ENCODE assay signal across 8 cellular contexts in genomic region chrX:154444001-154444754, GRCh38. TPM values are rescaled to one million over a fixed set of nuclear protein-coding genes. Genes with fewer than 3 reads are reported as not detected.
DNase-seq lines count a peak whose midpoint lies in the region; ATAC-seq and TF ChIP-seq lines count a peak whose summit lies in the region.

FAM50A (plus strand) TSS chrX:154444141; CDS start chrX:154444236, 95 bp downstream.

- H3K36me3 Mint-ChIP-seq in activated CD4-positive, alpha-beta T cell treated with anti-CD3 and anti-CD28 coated beads, Interleukin-2, amount 10 ng/mL, durations not matched to agents 7 days and 5 days (ENCODE audit: low read depth), result peaks cover 11% of the 10 kb centered on the region

- WGBS in right lobe of liver (ENCODE audit: insufficient coverage, low coverage, low lambda C conversion rate, missing lambda C conversion rate), result 40% methylated on average over 1 of the region's 92 CpGs

- peak within 1 kb of the TSS; percentile 54 to 64 (median 60) for H3K4me3 ChIP-seq in right lobe of liver

- no peaks in the 10 kb centered on the region for H3K9me3 Mint-ChIP-seq in activated CD4-positive, alpha-beta T cell treated with anti-CD3 and anti-CD28 coated beads, Interleukin-2, amount 10 ng/mL, durations not matched to agents 7 days and 5 days

- peak within 1 kb of the TSS; percentile 53 to 66 (median 54) for H3K27ac ChIP-seq in right lobe of liver

- no peaks in the 10 kb centered on the region for H3K27me3 Mint-ChIP-seq in activated CD4-positive, alpha-beta T cell treated with anti-CD3 and anti-CD28 coated beads, Interleukin-2, amount 10 ng/mL, durations not matched to agents 7 days and 5 days

- H3K4me1 ChIP-seq in right lobe of liver, result peaks cover 0 to 4% (median 0%) of the 10 kb centered on the region in 4 donors

- DNase-seq in NCI-H2029 (lab: John Stamatoyannopoulos, UW) (peak; percentile 36), NCI-H2029 treated with DMSO at 0.1 percent for 48 hours (lab: John Stamatoyannopoulos, UW) (no peak), NCI-H2171 treated with DMSO at 0.1 percent for 48 hours (lab: John Stamatoyannopoulos, UW) (peak; percentile 21), dermis microvascular lymphatic vessel endothelial cell (ENCODE audit: low read depth in 2 of 2) (peak in 1 of 2 donors; percentile 73), right lobe of liver (peak; percentile 82 to 83 (median 82))
- peak; percentile 66 for DNase-seq in activated CD4-positive, alpha-beta T cell treated with anti-CD3 and anti-CD28 coated beads, Interleukin-2, amount 10 ng/mL, durations not matched to agents 7 days and 5 days
- DNase-seq in stimulated activated CD4-positive, alpha-beta T cell treated with anti-CD3 and anti-CD28 coated beads, Interleukin-4, amount 100 ng/mL, for 4 hours, result peak; percentile 54 to 74

- peaks cover 22% of the 10 kb centered on the region for H3K4me1 Mint-ChIP-seq in activated CD4-positive, alpha-beta T cell treated with anti-CD3 and anti-CD28 coated beads, Interleukin-2, amount 10 ng/mL, durations not matched to agents 7 days and 5 days

- ATAC-seq in HG02840 (IDR thresholded peaks at IDR 0.05; ENCODE audit: low FRiP score, unreplicated experiment) (peak; percentile 55), right lobe of liver (peak; percentile 76 to 89 (median 84))

- no peaks in the 10 kb centered on the region for H3K27me3 ChIP-seq in right lobe of liver

- TF ChIP-seq CTCF in right lobe of liver (IDR thresholded peaks at IDR 0.05), result peak in 1 of 4 donors; percentile 5

- POLR2A ChIA-PET in activated CD4-positive, alpha-beta T cell treated with anti-CD3 and anti-CD28 coated beads, Interleukin-2, amount 10 ng/mL, durations not matched to agents 7 days and 5 days (lab: Charles Lee), result no interaction called here

- H3K9me3 ChIP-seq in right lobe of liver, result no peaks in the 10 kb centered on the region

- peak within 1 kb of the TSS; percentile 70 for H3K4me3 Mint-ChIP-seq in activated CD4-positive, alpha-beta T cell treated with anti-CD3 and anti-CD28 coated beads, Interleukin-2, amount 10 ng/mL, durations not matched to agents 7 days and 5 days

- intact Hi-C loops in right lobe of liver (cut with DNase I), result no loop called here

- CTCF ChIA-PET in activated CD4-positive, alpha-beta T cell treated with anti-CD3 and anti-CD28 coated beads, Interleukin-2, amount 10 ng/mL, durations not matched to agents 7 days and 5 days (lab: Charles Lee), result interaction anchor here (1.1 kb wide), 1 partner anchor 11 kb away, joined by 3 read pairs; no protein-coding TSS in a partner anchor

- peak within 1 kb of the TSS; percentile 84 for H3K27ac Mint-ChIP-seq in activated CD4-positive, alpha-beta T cell treated with anti-CD3 and anti-CD28 coated beads, Interleukin-2, amount 10 ng/mL, durations not matched to agents 7 days and 5 days

- peak; percentile 37 for TF ChIP-seq POLR2A in right lobe of liver (IDR thresholded peaks at IDR 0.05)

- no peaks in the 10 kb centered on the region for H3K36me3 ChIP-seq in right lobe of liver

RNA-seq across cellular contexts. Expression of gene FAM50A, which starts in this region (rescaled TPM):
- total RNA-seq in activated CD4-positive, alpha-beta T cell treated with anti-CD3 and anti-CD28 coated beads, Interleukin-2, amount 10 ng/mL, durations not matched to agents 7 days and 5 days, result 10 to 100 TPM; 54.3 to 66.9 TPM
- total RNA-seq in dermis microvascular lymphatic vessel endothelial cell, result 43.9 and 60.2 TPM in 2 replicates
- 10 to 100 TPM; 19.2 to 36.8 (median 21.9) TPM for total RNA-seq in right lobe of liver
